18 cellular contexts compared by ENCODE assay signal in the genomic region with DNA sequence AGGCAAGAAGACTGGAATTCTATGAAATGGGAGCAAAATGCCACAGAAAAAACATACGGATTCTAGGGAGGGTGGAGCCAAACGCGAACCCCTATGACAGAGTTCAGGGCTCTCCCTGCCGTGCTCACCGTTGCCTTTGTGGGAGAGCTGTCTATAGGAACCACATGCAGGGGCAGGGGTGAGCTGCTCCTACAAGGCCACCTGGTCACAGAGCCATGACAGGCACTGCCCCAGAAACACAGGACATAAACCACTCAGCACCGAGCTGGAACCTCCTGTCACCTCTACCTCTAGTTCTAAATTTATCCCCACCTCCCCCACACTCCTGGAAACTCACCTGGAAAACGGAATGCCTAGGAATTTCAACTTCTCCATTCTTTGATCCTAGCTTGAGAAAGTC.
DNase-seq lines count a peak whose midpoint lies in the region; ATAC-seq, FAIRE-seq and TF ChIP-seq lines count a peak whose summit lies in the region.
"Had no signal": no experiment of that assay in that cellular context is flagged by ENCODE, and none has a peak within 500 bp of the region (broad histone marks: within the 10 kb centered on the region; RNA-seq: fewer than 3 reads in every experiment).

No MANE protein-coding gene starts in this region.

- no peak overlapping the region for H2BK120ac ChIP-seq in H1 (replicated peaks; ENCODE audit: low read depth, low read length)
- H2BK120ac ChIP-seq in trophoblast cell (ENCODE audit: insufficient read depth, low read length, poor library complexity): no peak overlapping the region

- H4K91ac ChIP-seq in H1 (replicated peaks; ENCODE audit: insufficient read length, low read length) (no peak overlapping the region), trophoblast cell (ENCODE audit: low read depth, low read length) (no peak overlapping the region)

- no peak overlapping the region for H2AK5ac ChIP-seq in H1 (ENCODE audit: low read depth, low read length)
- no peak overlapping the region for H2AK5ac ChIP-seq in trophoblast cell (ENCODE audit: low read length)

- H3K4me3 ChIP-seq in BLaER1 (no peak overlapping the region), H1 (ENCODE audit: extremely low read depth in 1 of 4, insufficient read depth in 2 of 4, low read depth in 3 of 4, low read length in 4 of 4) (no peak overlapping the region), trophoblast cell (ENCODE audit: low read depth, low read length) (no peak overlapping the region), body of pancreas (no peak overlapping the region)
- H3K4me3 ChIP-seq: A549 had no signal

- H2BK15ac ChIP-seq in H1 (ENCODE audit: low read length): no peak overlapping the region

- no peaks in the 10 kb centered on the region for H3K79me1 ChIP-seq in H1 (ENCODE audit: low read depth, low read length)
- H3K79me1 ChIP-seq in trophoblast cell (ENCODE audit: low read length): no peaks in the 10 kb centered on the region

- H3K4ac ChIP-seq in H1 (replicated peaks; ENCODE audit: insufficient read length, low read depth, low read length) (no peak overlapping the region), trophoblast cell (ENCODE audit: low read depth, low read length) (no peak overlapping the region)

- H3K27ac ChIP-seq in BLaER1 (no peak overlapping the region), H1 (ENCODE audit: low read depth, low read length) (no peak overlapping the region), trophoblast cell (ENCODE audit: low read depth, low read length) (no peak overlapping the region), body of pancreas (no peak overlapping the region)
- H3K27ac ChIP-seq: 22Rv1, A549 had no signal

- H3K4me1 ChIP-seq in BLaER1: peaks cover 74% of the 10 kb centered on the region
- H3K4me1 ChIP-seq in H1 (replicated peaks in 1 of 4; ENCODE audit: control insufficient read depth in 3 of 4, insufficient read depth in 4 of 4, low read length in 3 of 4): peaks cover 0 to 2% (median 0%) of the 10 kb centered on the region in 4 experiments; a peak in 1 of 7 replicates
- H3K4me1 ChIP-seq in trophoblast cell (ENCODE audit: control insufficient read depth in 1 of 2, insufficient read depth in 2 of 2, low read length in 2 of 2): peaks cover 2 to 5% of the 10 kb centered on the region in 2 experiments
- H3K4me1 ChIP-seq in body of pancreas: no peaks in the 10 kb centered on the region
- H3K4me1 ChIP-seq: A549 had no signal

- no peaks in the 10 kb centered on the region for H3K79me2 ChIP-seq in H1 (ENCODE audit: control insufficient read depth in 1 of 2, insufficient read depth in 2 of 2, low read length in 2 of 2)
- no peaks in the 10 kb centered on the region for H3K79me2 ChIP-seq in trophoblast cell (ENCODE audit: control insufficient read depth, insufficient read depth, low read length, poor library complexity)

- no peak overlapping the region for H3K56ac ChIP-seq in H1 (replicated peaks; ENCODE audit: insufficient read length, low read depth, low read length)

- no peak overlapping the region for H4K8ac ChIP-seq in H1 (ENCODE audit: extremely low read depth, insufficient read depth, low read length)
- no peak overlapping the region for H4K8ac ChIP-seq in trophoblast cell (ENCODE audit: low read depth, low read length)

- H3K23ac ChIP-seq in H1 (ENCODE audit: insufficient read length): no peak overlapping the region
- no peak overlapping the region for H3K23ac ChIP-seq in trophoblast cell (ENCODE audit: low read length)

- H3K18ac ChIP-seq in H1 (ENCODE audit: extremely low read depth, low read length): no peak overlapping the region
- H3K18ac ChIP-seq in trophoblast cell (ENCODE audit: low read length): no peak overlapping the region

- H3K4me2 ChIP-seq in BLaER1 (0 out of 2 replicates have a peak overlapping the region, but pooled peaks have one; percentile 10), H1 (ENCODE audit: insufficient read depth in 1 of 2, low read depth in 2 of 2, low read length in 2 of 2) (no peak overlapping the region), trophoblast cell (ENCODE audit: low read length) (no peak overlapping the region)
- H3K4me2 ChIP-seq: A549 had no signal

- TF ChIP-seq CTCF in H1 (IDR thresholded peaks at IDR 0.05; ENCODE audit: control extremely low read depth in 1 of 3, insufficient read depth in 1 of 3, low read depth in 1 of 3, low read length in 3 of 3) (no peak), body of pancreas (IDR thresholded peaks at IDR 0.05) (no peak)

- H4K20me1 ChIP-seq in BLaER1 (no peaks in the 10 kb centered on the region), H1 (replicated peaks in 1 of 2; ENCODE audit: control insufficient read depth in 1 of 2, insufficient read depth in 2 of 2, low read length in 2 of 2) (no peaks in the 10 kb centered on the region)

- no peak for TF ChIP-seq RAD21 in H1 (IDR thresholded peaks at IDR 0.05 in 1 of 2, conservative IDR thresholded peaks at IDR 0.05 in 1 of 2; ENCODE audit: low read depth in 2 of 2, low read length in 2 of 2)

- peak overlapping the region; percentile 53; the same call in 1 of the 2 replicates for H2AFZ ChIP-seq in H1 (ENCODE audit: low read length)
- H2AFZ ChIP-seq in trophoblast cell (ENCODE audit: insufficient read depth, low read length, poor library complexity): no peak overlapping the region

- TF ChIP-seq POLR2A in H1 (IDR thresholded peaks at IDR 0.05; ENCODE audit: control extremely low read depth in 1 of 2, low read depth in 2 of 2, low read length in 2 of 2) (no peak), body of pancreas (IDR thresholded peaks at IDR 0.05) (no peak)

- no peaks in the 10 kb centered on the region for H3K9me3 ChIP-seq in BLaER1
- H3K9me3 ChIP-seq in H1 (ENCODE audit: insufficient read depth in 2 of 2, low read depth in 1 of 2, low read length in 1 of 2): no peaks in the 10 kb centered on the region
- H3K9me3 ChIP-seq in trophoblast cell (ENCODE audit: insufficient read depth, low read depth, low read length): no peaks in the 10 kb centered on the region
- no peaks in the 10 kb centered on the region for H3K9me3 ChIP-seq in body of pancreas
- H3K9me3 ChIP-seq: A549 had no signal

- no peaks in the 10 kb centered on the region for H3K27me3 ChIP-seq in BLaER1
- H3K27me3 ChIP-seq in H1 (replicated peaks in 1 of 4; ENCODE audit: control insufficient read depth in 3 of 4, extremely low read depth in 1 of 4, insufficient read depth in 3 of 4, low read length in 3 of 4): no peaks in the 10 kb centered on the region
- H3K27me3 ChIP-seq in trophoblast cell (ENCODE audit: insufficient read depth, low read length): no peaks in the 10 kb centered on the region
- H3K27me3 ChIP-seq in body of pancreas: no peaks in the 10 kb centered on the region

- CTCF ChIA-PET in H1 (lab: Charles Lee; ENCODE audit: partially characterized antibody): interaction anchor here (1.2 to 1.9 kb wide), 2 partner anchors 114 to 120 kb away, joined by 3 to 5 read pairs; no protein-coding TSS in a partner anchor

- POLR2A ChIA-PET in H1 (lab: Charles Lee; ENCODE audit: partially characterized antibody): no interaction called here

- ATAC-seq in body of pancreas: no peak
- ATAC-seq in sciatic nerve: no peak
- ATAC-seq: A549, HepG2 had no signal

- H2BK12ac ChIP-seq in H1 (ENCODE audit: low read depth, low read length): no peak overlapping the region
- H2BK12ac ChIP-seq in trophoblast cell (ENCODE audit: low read length): peak overlapping the region; percentile 68

- no peak overlapping the region for H4K5ac ChIP-seq in H1 (ENCODE audit: insufficient read length, low read depth, low read length)

- H3K9ac ChIP-seq in BLaER1: no peak overlapping the region
- H3K9ac ChIP-seq in H1 (replicated peaks in 1 of 4; ENCODE audit: extremely low read depth in 1 of 4, low read depth in 3 of 4, low read length in 3 of 4): no peak overlapping the region
- H3K9ac ChIP-seq in trophoblast cell (ENCODE audit: low read length): no peak overlapping the region

- H4K12ac ChIP-seq in trophoblast cell (ENCODE audit: low read depth, low read length): no peak overlapping the region

- no peak overlapping the region for H3K14ac ChIP-seq in H1 (ENCODE audit: insufficient read length)
- no peak overlapping the region for H3K14ac ChIP-seq in trophoblast cell (ENCODE audit: low read length)

- no peak overlapping the region for H2BK20ac ChIP-seq in H1 (ENCODE audit: low read length)

- no peak overlapping the region for H2BK5ac ChIP-seq in H1 (ENCODE audit: low read depth, low read length)
- no peak overlapping the region for H2BK5ac ChIP-seq in trophoblast cell (ENCODE audit: low read depth, low read length, poor library complexity)

- FAIRE-seq in H1 (lab: Jason Lieb, UNC): no peak
- FAIRE-seq: A549, GM12892, HepG2 had no signal

- intact Hi-C loops in body of pancreas (cut with DNase I): no loop called here
- intact Hi-C loops in sciatic nerve (cut with DNase I): no loop called here

- no peaks in the 10 kb centered on the region for H3K23me2 ChIP-seq in H1 (ENCODE audit: low read depth, low read length)

- DNase-seq in H1 (ENCODE audit: low read depth in 1 of 2, low spot score in 2 of 2) (no peak), left kidney (ENCODE audit: low read depth, low spot score) (peak; percentile 68), trophoblast cell (no peak), body of pancreas (no peak), iPS-NIHi11 (ENCODE audit: low spot score) (no peak), sciatic nerve (ENCODE audit: low spot score) (no peak)
- DNase-seq: AML-193; CD4-positive, alpha-beta memory T cell; DMS153; DMS79; GDM1; GOT3; H9 had no signal

- H3K36me3 ChIP-seq in BLaER1 (no peaks in the 10 kb centered on the region), H1 (ENCODE audit: control insufficient read depth in 2 of 4, insufficient read depth in 4 of 4, low read length in 3 of 4) (no peaks in the 10 kb centered on the region; a peak in 1 of 8 replicates), trophoblast cell (ENCODE audit: control insufficient read depth in 1 of 2, insufficient read depth in 2 of 2, low read length in 2 of 2) (no peaks in the 10 kb centered on the region), body of pancreas (replicated peaks in 1 of 2; ENCODE audit: insufficient read depth in 1 of 2, low read depth in 2 of 2) (no peaks in the 10 kb centered on the region)

- WGBS in H1 (ENCODE audit: extremely low coverage in 1 of 2, insufficient coverage in 1 of 2, insufficient read length in 1 of 2, insufficient replicate concordance in 2 of 2, low coverage in 1 of 2, low lambda C conversion rate in 2 of 2, missing lambda C conversion rate in 1 of 2), 2 experiments: 76% methylated on average over 7 of the region's 7 CpGs; no CpG with 5 or more reads in 1 of the 2 experiments
- no CpG with 5 or more reads among the region's 7 CpGs for WGBS in trophoblast cell (ENCODE audit: extremely low coverage, insufficient coverage, insufficient read length)
- 50 to 60% methylated on average over 7 of the region's 7 CpGs for WGBS in body of pancreas, 2 donors

- TF ChIP-seq EP300 in H1 (IDR thresholded peaks at IDR 0.05; ENCODE audit: borderline replicate concordance in 1 of 2, low read depth in 2 of 2, low read length in 2 of 2): no peak

TF ChIP-seq in H1, 55 proteins besides CTCF, POLR2A, EP300 and RAD21:
- no peak for TF ChIP-seq SIN3A (conservative IDR thresholded peaks at IDR 0.05 in 1 of 2, IDR thresholded peaks at IDR 0.05 in 1 of 2; ENCODE audit: low read depth in 1 of 2, low read length in 2 of 2)
- no peak for TF ChIP-seq CEBPB (IDR thresholded peaks at IDR 0.05; ENCODE audit: low read depth, low read length)
TF ChIP-seq in H1: peak in this region for 0.
